21 cellular contexts compared by ENCODE assay signal in the genomic region with DNA sequence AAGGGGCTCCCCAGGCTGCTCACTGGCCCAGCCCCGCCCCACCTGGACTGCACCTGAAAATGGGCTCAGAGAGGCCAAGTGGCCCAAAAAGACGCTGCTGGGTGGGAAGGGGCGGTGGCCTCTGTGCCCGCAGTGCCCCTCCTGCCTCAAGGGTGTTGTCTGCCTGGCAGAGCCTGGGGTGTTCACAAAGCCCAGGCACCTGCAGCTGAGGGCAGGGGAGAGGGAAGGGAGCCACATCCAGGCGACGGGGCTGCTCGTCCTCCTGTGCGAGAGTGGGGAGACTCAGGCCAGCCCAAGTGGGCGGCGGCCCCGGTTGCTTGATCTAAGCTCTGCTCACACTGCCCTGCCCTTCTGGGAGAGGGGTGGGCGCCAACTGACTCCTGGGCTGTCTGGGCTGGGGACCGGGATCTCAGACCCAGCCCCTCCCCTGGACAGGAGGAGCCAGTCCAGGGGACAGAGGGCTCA. TPM values are rescaled to one million over a fixed set of nuclear protein-coding genes. Genes with fewer than 3 reads are reported as not detected.
DNase-seq lines count a peak whose midpoint lies in the region; ATAC-seq, FAIRE-seq and TF ChIP-seq lines count a peak whose summit lies in the region.
"Had no signal": no experiment of that assay in that cellular context is flagged by ENCODE, and none has a peak within 500 bp of the region (broad histone marks: within the 10 kb centered on the region; RNA-seq: fewer than 3 reads in every experiment).

No MANE protein-coding gene starts in this region.

- POLR2A ChIA-PET in K562 (lab: Yijun Ruan, JAX), result no interaction called here

- H3K4me1 ChIP-seq in GM23338 (ENCODE audit: insufficient read depth) (no peaks in the 10 kb centered on the region), K562 (replicated peaks in 1 of 2; ENCODE audit: control insufficient read depth in 2 of 2, insufficient read depth in 2 of 2, low read length in 2 of 2) (peaks cover 2 to 73% of the 10 kb centered on the region in 2 experiments; a peak in 4 of 5 replicates)

- H3K27me3 Mint-ChIP-seq in GM23338 (ENCODE audit: insufficient read depth, low read depth, poor library complexity) (peaks cover 15% of the 10 kb centered on the region), mesothelial cell of epicardium (ENCODE audit: low read depth) (no peaks in the 10 kb centered on the region)
- H3K27me3 Mint-ChIP-seq in activated T-helper 1 cell treated with anti-CD3 and anti-CD28 coated beads, Interleukin-12 subunit alpha, Interleukin-12 subunit beta, Interleukin-2, Interleukin-4 antibody, amounts not matched to agents 30 ng/mL and 10 ng/mL and 1 ng/mL, durations not matched to agents 14 hours and 24 hours and 36 hours (ENCODE audit: insufficient read depth), result peaks cover 4% of the 10 kb centered on the region

- TF ChIP-seq EP300 in K562 (IDR thresholded peaks at IDR 0.05; ENCODE audit: low read length), result no peak

- H3K79me2 ChIP-seq in GM23338 (replicated peaks; ENCODE audit: insufficient read depth), result no peaks in the 10 kb centered on the region
- no peaks in the 10 kb centered on the region for H3K79me2 ChIP-seq in K562 (ENCODE audit: control insufficient read depth, insufficient read depth, low read length)

- CTCF ChIA-PET in K562 (lab: Yijun Ruan, JAX; ENCODE audit: low intra/inter-chr PET ratio), result no interaction called here

- no peak for TF ChIP-seq POLR2A in K562 (conservative IDR thresholded peaks at IDR 0.05)
- no peak for TF ChIP-seq POLR2A in GM18505 (IDR thresholded peaks at IDR 0.05; ENCODE audit: borderline replicate concordance, extremely low read depth, insufficient read depth, insufficient read length)

- H3K27ac Mint-ChIP-seq in GM23338, result no peak overlapping the region
- peak overlapping the region; percentile 43 for H3K27ac Mint-ChIP-seq in mesothelial cell of epicardium
- H3K27ac Mint-ChIP-seq in activated T-helper 1 cell treated with anti-CD3 and anti-CD28 coated beads, Interleukin-12 subunit alpha, Interleukin-12 subunit beta, Interleukin-2, Interleukin-4 antibody, amounts not matched to agents 30 ng/mL and 10 ng/mL and 1 ng/mL, durations not matched to agents 14 hours and 24 hours and 36 hours, result no peak overlapping the region
- H3K27ac Mint-ChIP-seq: CD4-positive, alpha-beta memory T cell; HFFc6 had no signal

- DNase-seq in GM23338 (ENCODE audit: low spot score) (no peak), K562 (ENCODE audit: extremely low read depth in 1 of 4, low spot score in 3 of 4) (no peak), mesothelial cell of epicardium (ENCODE audit: low spot score in 2 of 2, unreplicated experiment in 2 of 2) (no peak)
- DNase-seq in activated T-helper 1 cell treated with anti-CD3 and anti-CD28 coated beads, Interleukin-12 subunit alpha, Interleukin-12 subunit beta, Interleukin-2, Interleukin-4 antibody, amounts not matched to agents 30 ng/mL and 10 ng/mL and 1 ng/mL, durations not matched to agents 14 hours and 24 hours and 36 hours (ENCODE audit: low spot score), result no peak
- DNase-seq: ACHN; CD4-positive, alpha-beta memory T cell; DMS79 treated with DMSO at 0.1 percent for 48 hours; GDM1; GM23248; HFFc6; MG63; NCI-H1092 treated with DMSO at 0.1 percent for 48 hours; NCI-H1694 treated with DMSO at 0.1 percent for 48 hours; NCI-H748 treated with DMSO at 0.1 percent for 48 hours; PC-3 had no signal

- no peaks in the 10 kb centered on the region for H3K27me3 ChIP-seq in GM23338 (ENCODE audit: insufficient read depth)
- peaks cover 0 to 6% of the 10 kb centered on the region in 2 experiments; a peak in 1 of 5 replicates for H3K27me3 ChIP-seq in K562 (ENCODE audit: control insufficient read depth in 2 of 2, insufficient read depth in 2 of 2, low read length in 2 of 2)
- H3K27me3 ChIP-seq: MG63 had no signal

- no peaks in the 10 kb centered on the region for H3K9me1 ChIP-seq in K562 (ENCODE audit: control insufficient read depth, insufficient read depth, low read length)

- H3K9me3 Mint-ChIP-seq in GM23338 (no peaks in the 10 kb centered on the region; the same call in 2 of the 3 replicates), mesothelial cell of epicardium (no peaks in the 10 kb centered on the region)
- H3K9me3 Mint-ChIP-seq in activated T-helper 1 cell treated with anti-CD3 and anti-CD28 coated beads, Interleukin-12 subunit alpha, Interleukin-12 subunit beta, Interleukin-2, Interleukin-4 antibody, amounts not matched to agents 30 ng/mL and 10 ng/mL and 1 ng/mL, durations not matched to agents 14 hours and 24 hours and 36 hours, result no peaks in the 10 kb centered on the region
- H3K9me3 Mint-ChIP-seq: HFFc6 had no signal

- TF ChIP-seq CTCF in GM23338 (conservative IDR thresholded peaks at IDR 0.05; ENCODE audit: low read depth in 2 of 2) (no peak), K562 (IDR thresholded peaks at IDR 0.05 in 2 of 3, conservative IDR thresholded peaks at IDR 0.05 in 1 of 3; ENCODE audit: insufficient read depth in 2 of 3, low read depth in 1 of 3, low read length in 3 of 3) (no peak), mesothelial cell of epicardium (IDR thresholded peaks at IDR 0.05; ENCODE audit: unreplicated experiment) (no peak)

- no peaks in the 10 kb centered on the region for H3K36me3 Mint-ChIP-seq in GM23338 (ENCODE audit: low read depth)
- no peaks in the 10 kb centered on the region for H3K36me3 Mint-ChIP-seq in mesothelial cell of epicardium
- no peaks in the 10 kb centered on the region for H3K36me3 Mint-ChIP-seq in activated T-helper 1 cell treated with anti-CD3 and anti-CD28 coated beads, Interleukin-12 subunit alpha, Interleukin-12 subunit beta, Interleukin-2, Interleukin-4 antibody, amounts not matched to agents 30 ng/mL and 10 ng/mL and 1 ng/mL, durations not matched to agents 14 hours and 24 hours and 36 hours (ENCODE audit: low read depth)
- H3K36me3 Mint-ChIP-seq: CD4-positive, alpha-beta memory T cell had no signal

- H3K9me2 ChIP-seq in GM23338 (ENCODE audit: insufficient read depth), result no peaks in the 10 kb centered on the region

- no peak overlapping the region for H3K27ac ChIP-seq in GM23338 (ENCODE audit: low read depth)
- H3K27ac ChIP-seq in K562 (ENCODE audit: extremely low read depth, low read depth, low read length), result no peak overlapping the region
- H3K27ac ChIP-seq: GM23248, HL-60, KMS-11, SK-N-MC had no signal

- H3K9me3 ChIP-seq in K562 (replicated peaks; ENCODE audit: control insufficient read depth, insufficient read depth, low read depth, low read length), result no peaks in the 10 kb centered on the region
- H3K9me3 ChIP-seq: MG63 had no signal

- no peak for FAIRE-seq in K562 (lab: Jason Lieb, UNC)
- FAIRE-seq: D721Med, GM12892 had no signal

- H3K36me3 ChIP-seq in GM23338 (ENCODE audit: insufficient read depth) (no peaks in the 10 kb centered on the region), K562 (ENCODE audit: control insufficient read depth, insufficient read depth, low read length) (no peaks in the 10 kb centered on the region)
- H3K36me3 ChIP-seq: MG63 had no signal

- no peaks in the 10 kb centered on the region for H3F3A ChIP-seq in GM23338 (replicated peaks; ENCODE audit: low read depth)

- H3K4me3 Mint-ChIP-seq in GM23338 (no peak overlapping the region), mesothelial cell of epicardium (no peak overlapping the region)
- no peak overlapping the region for H3K4me3 Mint-ChIP-seq in activated T-helper 1 cell treated with anti-CD3 and anti-CD28 coated beads, Interleukin-12 subunit alpha, Interleukin-12 subunit beta, Interleukin-2, Interleukin-4 antibody, amounts not matched to agents 30 ng/mL and 10 ng/mL and 1 ng/mL, durations not matched to agents 14 hours and 24 hours and 36 hours
- H3K4me3 Mint-ChIP-seq: CD4-positive, alpha-beta memory T cell; HFFc6 had no signal

- ATAC-seq in GM23338 (peak; percentile 26), K562 (peak; percentile 17; the same call in 1 of the 3 replicates), GM18505 (IDR thresholded peaks at IDR 0.05; ENCODE audit: unreplicated experiment) (no peak)
- ATAC-seq: PC-3 had no signal

- WGBS in K562 (ENCODE audit: insufficient coverage, low coverage, missing lambda C conversion rate), result 17% methylated on average over 9 of the region's 13 CpGs

- TF ChIP-seq RAD21 in K562 (CRISPR knock-in tag; conservative IDR thresholded peaks at IDR 0.05 in 1 of 2, IDR thresholded peaks at IDR 0.05 in 1 of 2), result no peak

- no TSS peak for BruUV-seq in K562 (replicated peaks; lab: Mats Ljungman, UMichigan)

- peak overlapping the region in 1 of 2 experiments; percentile 45; a peak in 1 of 4 replicates for H3K9ac ChIP-seq in K562 (ENCODE audit: insufficient read depth in 1 of 2, low read depth in 2 of 2, low read length in 2 of 2)
- H3K9ac ChIP-seq: GM23248, KMS-11 had no signal

- H3K4me1 Mint-ChIP-seq in GM23338, result no peaks in the 10 kb centered on the region; the same call in 1 of the 3 replicates
- peaks cover 20% of the 10 kb centered on the region for H3K4me1 Mint-ChIP-seq in mesothelial cell of epicardium
- no peaks in the 10 kb centered on the region for H3K4me1 Mint-ChIP-seq in activated T-helper 1 cell treated with anti-CD3 and anti-CD28 coated beads, Interleukin-12 subunit alpha, Interleukin-12 subunit beta, Interleukin-2, Interleukin-4 antibody, amounts not matched to agents 30 ng/mL and 10 ng/mL and 1 ng/mL, durations not matched to agents 14 hours and 24 hours and 36 hours (ENCODE audit: low read depth)
- H3K4me1 Mint-ChIP-seq: CD4-positive, alpha-beta memory T cell had no signal

- no peak overlapping the region for H3K4me2 ChIP-seq in GM23338
- H3K4me2 ChIP-seq in K562 (ENCODE audit: insufficient read depth, low read length), result no peak overlapping the region
- H3K4me2 ChIP-seq: KMS-11 had no signal

- H2AFZ ChIP-seq in GM23338, result no peak overlapping the region
- H2AFZ ChIP-seq in K562 (ENCODE audit: low read depth, low read length), result no peak overlapping the region
- H2AFZ ChIP-seq: GM23248 had no signal

- H4K20me1 ChIP-seq in GM23338 (replicated peaks; ENCODE audit: insufficient read depth) (no peaks in the 10 kb centered on the region), K562 (replicated peaks; ENCODE audit: control insufficient read depth, insufficient read depth, low read length) (0 out of 2 replicates have a peak, but pooled peaks cover 3% of the 10 kb centered on the region)

- no peak overlapping the region for H3K4me3 ChIP-seq in GM23338
- H3K4me3 ChIP-seq in K562, result no peak overlapping the region
- H3K4me3 ChIP-seq: GM23248, MG63, SK-N-MC had no signal

- in situ Hi-C loops in K562 (cut with MboI), result no loop called here

- intact Hi-C loops in K562 (cut with micrococcal nuclease), result no loop called here
- intact Hi-C loops in activated T-helper 1 cell treated with anti-CD3 and anti-CD28 coated beads, Interleukin-12 subunit alpha, Interleukin-12 subunit beta, Interleukin-2, Interleukin-4 antibody, amounts not matched to agents 30 ng/mL and 10 ng/mL and 1 ng/mL, durations not matched to agents 14 hours and 24 hours and 36 hours (cut with micrococcal nuclease), result no loop called here

RNA-seq across cellular contexts. Expression of a gene that starts 1.5 kb away (rescaled TPM):
- 0.10 TPM in 1 of 2 replicates, not detected in the other for total RNA-seq in GM23338 (2014; rRNA removed; shearing (Covaris generic))
- polyA plus RNA-seq in GM23338 (2016; fragmentation: Nextera tagmentation; extraction: Ambion mirVana) (not detected in 2 replicates), K562 (2011; rRNA removed) (not detected in 2 replicates), K562 (2014; fragmentation: Illumina TruSeq; extraction: Trizol) (not detected in 2 replicates), K562 (2014; fragmentation: Nextera tagmentation; extraction: Ambion mirVana) (not detected), K562 (2014; rRNA removed) (not detected in 2 replicates)
- not detected in 2 replicates for total RNA-seq in K562 (2011; cell fraction: chromatin; rRNA removed; ENCODE audit: low replicate concordance)
- not detected in 2 replicates for total RNA-seq in K562 (2011; cell fraction: nucleolus; rRNA removed)
- not detected in 2 replicates for total RNA-seq in K562 (2011; cell fraction: nucleoplasm; rRNA removed)
- total RNA-seq in K562 (2014; rRNA removed) (not detected in 2 replicates), K562 (2014; rRNA removed; fragmentation: Illumina TruSeq; extraction: Trizol) (not detected in 2 replicates), K562 (2015; rRNA removed; fragmentation: Illumina TruSeq; extraction: Trizol) (not detected in 2 replicates), K562 (2021) (0.22 TPM in 1 of 2 replicates, not detected in the other), mesothelial cell of epicardium (5.0 to 5.8 TPM (median 5.7 TPM) in 3 replicates)
- polyA plus RNA-seq in K562 (2011; cell fraction: cytosol; rRNA removed), result not detected in 2 replicates
- polyA plus RNA-seq in K562 (2011; cell fraction: nucleus; rRNA removed), result not detected in 2 replicates
- polyA plus RNA-seq in K562 (2012), result not detected in 2 replicates
- polyA minus RNA-seq in K562 (2011; rRNA and poly(A)+ RNA removed), result not detected in 2 replicates
- 0.86 and 3.8 TPM in 2 replicates for polyA minus RNA-seq in K562 (2011; cell fraction: cytosol; rRNA and poly(A)+ RNA removed)
- 0.22 and 0.40 TPM in 2 replicates for polyA minus RNA-seq in K562 (2011; cell fraction: nucleus; rRNA and poly(A)+ RNA removed)
- not detected in 2 replicates for total RNA-seq in activated T-helper 1 cell treated with anti-CD3 and anti-CD28 coated beads, Interleukin-12 subunit alpha, Interleukin-12 subunit beta, Interleukin-2, Interleukin-4 antibody, amounts not matched to agents 30 ng/mL and 10 ng/mL and 1 ng/mL, durations not matched to agents 14 hours and 24 hours and 36 hours
- total RNA-seq: CD4-positive, alpha-beta memory T cell; GM23248 had no signal
- polyA plus RNA-seq: CD4-positive, alpha-beta memory T cell; GM23248 had no signal

RNA-seq across cellular contexts. Expression of a gene that starts 21.3 kb away (rescaled TPM):
- total RNA-seq in GM23338 (2014; rRNA removed; shearing (Covaris generic)), result 19.2 and 42.3 TPM in 2 replicates
- 13.0 and 15.4 TPM in 2 replicates for polyA plus RNA-seq in GM23338 (2016; fragmentation: Nextera tagmentation; extraction: Ambion mirVana)
- total RNA-seq in K562 (2011; cell fraction: chromatin; rRNA removed; ENCODE audit: low replicate concordance), result 110 and 324 TPM in 2 replicates
- total RNA-seq in K562 (2011; cell fraction: nucleolus; rRNA removed), result 238 and 279 TPM in 2 replicates
- total RNA-seq in K562 (2011; cell fraction: nucleoplasm; rRNA removed), result 145 and 170 TPM in 2 replicates
- total RNA-seq in K562 (2014; rRNA removed), result 35.6 and 48.2 TPM in 2 replicates
- total RNA-seq in K562 (2014; rRNA removed; fragmentation: Illumina TruSeq; extraction: Trizol), result 7.3 and 7.9 TPM in 2 replicates
- total RNA-seq in K562 (2015; rRNA removed; fragmentation: Illumina TruSeq; extraction: Trizol), result 18.6 and 20.5 TPM in 2 replicates
- 30.7 and 30.9 TPM in 2 replicates for total RNA-seq in K562 (2021)
- 18.5 and 30.5 TPM in 2 replicates for polyA plus RNA-seq in K562 (2011; rRNA removed)
- polyA plus RNA-seq in K562 (2011; cell fraction: cytosol; rRNA removed), result 24.1 and 25.8 TPM in 2 replicates
- polyA plus RNA-seq in K562 (2011; cell fraction: nucleus; rRNA removed), result 101 and 104 TPM in 2 replicates
- 22.4 and 34.2 TPM in 2 replicates for polyA plus RNA-seq in K562 (2012)
- 17.1 and 18.7 TPM in 2 replicates for polyA plus RNA-seq in K562 (2014; fragmentation: Illumina TruSeq; extraction: Trizol)
- 1 to 10 TPM; 2.2 to 2.4 TPM for polyA plus RNA-seq in K562 (2014; fragmentation: Nextera tagmentation; extraction: Ambion mirVana)
- 31.0 and 38.2 TPM in 2 replicates for polyA plus RNA-seq in K562 (2014; rRNA removed)
- polyA minus RNA-seq in K562 (2011; rRNA and poly(A)+ RNA removed), result 13.5 and 15.4 TPM in 2 replicates
- 9.9 and 14.8 TPM in 2 replicates for polyA minus RNA-seq in K562 (2011; cell fraction: cytosol; rRNA and poly(A)+ RNA removed)
- 52.0 and 78.0 TPM in 2 replicates for polyA minus RNA-seq in K562 (2011; cell fraction: nucleus; rRNA and poly(A)+ RNA removed)
- 39.9 to 46.0 TPM (median 45.1 TPM) in 3 replicates for total RNA-seq in mesothelial cell of epicardium
- total RNA-seq in activated T-helper 1 cell treated with anti-CD3 and anti-CD28 coated beads, Interleukin-12 subunit alpha, Interleukin-12 subunit beta, Interleukin-2, Interleukin-4 antibody, amounts not matched to agents 30 ng/mL and 10 ng/mL and 1 ng/mL, durations not matched to agents 14 hours and 24 hours and 36 hours, result 41.0 and 43.1 TPM in 2 replicates

RNA-seq across cellular contexts. Expression of a gene that starts 26.1 kb away (rescaled TPM):
- 41.9 and 79.5 TPM in 2 replicates for total RNA-seq in GM23338 (2014; rRNA removed; shearing (Covaris generic))
- polyA plus RNA-seq in GM23338 (2016; fragmentation: Nextera tagmentation; extraction: Ambion mirVana) (19.1 and 20.7 TPM in 2 replicates), K562 (2011; rRNA removed) (12.0 and 17.7 TPM in 2 replicates), K562 (2014; fragmentation: Illumina TruSeq; extraction: Trizol) (7.0 and 30.1 TPM in 2 replicates), K562 (2014; fragmentation: Nextera tagmentation; extraction: Ambion mirVana) (under 1 TPM; 0.45 to 0.98 TPM), K562 (2014; rRNA removed) (56.6 and 66.9 TPM in 2 replicates)
- 10.9 and 59.9 TPM in 2 replicates for total RNA-seq in K562 (2011; cell fraction: chromatin; rRNA removed; ENCODE audit: low replicate concordance)
- total RNA-seq in K562 (2011; cell fraction: nucleolus; rRNA removed), result 59.0 and 69.6 TPM in 2 replicates
- total RNA-seq in K562 (2011; cell fraction: nucleoplasm; rRNA removed), result 21.1 and 25.7 TPM in 2 replicates
- total RNA-seq in K562 (2014; rRNA removed) (50.7 and 67.3 TPM in 2 replicates), K562 (2014; rRNA removed; fragmentation: Illumina TruSeq; extraction: Trizol) (1.7 and 3.3 TPM in 2 replicates), K562 (2015; rRNA removed; fragmentation: Illumina TruSeq; extraction: Trizol) (22.7 and 27.2 TPM in 2 replicates), K562 (2021) (55.2 and 55.9 TPM in 2 replicates), mesothelial cell of epicardium (21.5 to 23.0 TPM (median 21.9 TPM) in 3 replicates)
- 26.1 and 86.4 TPM in 2 replicates for polyA plus RNA-seq in K562 (2011; cell fraction: cytosol; rRNA removed)
- 56.1 and 93.4 TPM in 2 replicates for polyA plus RNA-seq in K562 (2011; cell fraction: nucleus; rRNA removed)
- 24.6 and 30.5 TPM in 2 replicates for polyA plus RNA-seq in K562 (2012)
- polyA minus RNA-seq in K562 (2011; rRNA and poly(A)+ RNA removed), result 3.8 and 4.8 TPM in 2 replicates
- 18.6 and 19.8 TPM in 2 replicates for polyA minus RNA-seq in K562 (2011; cell fraction: cytosol; rRNA and poly(A)+ RNA removed)
- 30.8 and 34.1 TPM in 2 replicates for polyA minus RNA-seq in K562 (2011; cell fraction: nucleus; rRNA and poly(A)+ RNA removed)
- total RNA-seq in activated T-helper 1 cell treated with anti-CD3 and anti-CD28 coated beads, Interleukin-12 subunit alpha, Interleukin-12 subunit beta, Interleukin-2, Interleukin-4 antibody, amounts not matched to agents 30 ng/mL and 10 ng/mL and 1 ng/mL, durations not matched to agents 14 hours and 24 hours and 36 hours, result 49.4 and 49.9 TPM in 2 replicates

RNA-seq across cellular contexts. Expression of a gene that starts 26.3 kb away (rescaled TPM):
- 108 and 129 TPM in 2 replicates for total RNA-seq in GM23338 (2014; rRNA removed; shearing (Covaris generic))
- polyA plus RNA-seq in GM23338 (2016; fragmentation: Nextera tagmentation; extraction: Ambion mirVana), result 61.3 and 69.2 TPM in 2 replicates
- total RNA-seq in K562 (2011; cell fraction: chromatin; rRNA removed; ENCODE audit: low replicate concordance), result 53.1 and 261 TPM in 2 replicates
- total RNA-seq in K562 (2011; cell fraction: nucleolus; rRNA removed), result 207 and 214 TPM in 2 replicates
- total RNA-seq in K562 (2011; cell fraction: nucleoplasm; rRNA removed), result 88.6 and 90.7 TPM in 2 replicates
- total RNA-seq in K562 (2014; rRNA removed), result 57.2 and 70.7 TPM in 2 replicates
- total RNA-seq in K562 (2014; rRNA removed; fragmentation: Illumina TruSeq; extraction: Trizol), result 2.7 and 4.4 TPM in 2 replicates
- total RNA-seq in K562 (2015; rRNA removed; fragmentation: Illumina TruSeq; extraction: Trizol), result 21.1 and 22.1 TPM in 2 replicates
- total RNA-seq in K562 (2021), result 121 and 123 TPM in 2 replicates
- polyA plus RNA-seq in K562 (2011; rRNA removed), result 17.0 and 32.6 TPM in 2 replicates
- polyA plus RNA-seq in K562 (2011; cell fraction: cytosol; rRNA removed), result 23.3 and 65.2 TPM in 2 replicates
- 379 and 556 TPM in 2 replicates for polyA plus RNA-seq in K562 (2011; cell fraction: nucleus; rRNA removed)
- 65.7 and 81.8 TPM in 2 replicates for polyA plus RNA-seq in K562 (2012)
- 5.1 and 23.0 TPM in 2 replicates for polyA plus RNA-seq in K562 (2014; fragmentation: Illumina TruSeq; extraction: Trizol)
- 1 to 10 TPM; 2.5 to 2.7 TPM for polyA plus RNA-seq in K562 (2014; fragmentation: Nextera tagmentation; extraction: Ambion mirVana)
- polyA plus RNA-seq in K562 (2014; rRNA removed), result 91.5 and 93.4 TPM in 2 replicates
- polyA minus RNA-seq in K562 (2011; rRNA and poly(A)+ RNA removed), result 2.7 and 4.0 TPM in 2 replicates
- 8.6 and 13.5 TPM in 2 replicates for polyA minus RNA-seq in K562 (2011; cell fraction: cytosol; rRNA and poly(A)+ RNA removed)
- 59.3 and 59.4 TPM in 2 replicates for polyA minus RNA-seq in K562 (2011; cell fraction: nucleus; rRNA and poly(A)+ RNA removed)
- 85.6 to 89.2 TPM (median 87.5 TPM) in 3 replicates for total RNA-seq in mesothelial cell of epicardium
- 142 and 154 TPM in 2 replicates for total RNA-seq in activated T-helper 1 cell treated with anti-CD3 and anti-CD28 coated beads, Interleukin-12 subunit alpha, Interleukin-12 subunit beta, Interleukin-2, Interleukin-4 antibody, amounts not matched to agents 30 ng/mL and 10 ng/mL and 1 ng/mL, durations not matched to agents 14 hours and 24 hours and 36 hours

RNA-seq across cellular contexts. Expression of a gene that starts 35.2 kb away (rescaled TPM):
- 19.1 and 21.6 TPM in 2 replicates for total RNA-seq in GM23338 (2014; rRNA removed; shearing (Covaris generic))
- polyA plus RNA-seq in GM23338 (2016; fragmentation: Nextera tagmentation; extraction: Ambion mirVana) (35.3 and 45.2 TPM in 2 replicates), K562 (2011; rRNA removed) (27.0 and 41.6 TPM in 2 replicates), K562 (2014; fragmentation: Illumina TruSeq; extraction: Trizol) (7.2 and 13.6 TPM in 2 replicates), K562 (2014; fragmentation: Nextera tagmentation; extraction: Ambion mirVana) (under 1 TPM; 0.31 to 0.48 TPM), K562 (2014; rRNA removed) (69.8 and 83.4 TPM in 2 replicates)
- 38.5 and 167 TPM in 2 replicates for total RNA-seq in K562 (2011; cell fraction: chromatin; rRNA removed; ENCODE audit: low replicate concordance)
- total RNA-seq in K562 (2011; cell fraction: nucleolus; rRNA removed), result 219 TPM in 2 replicates
- 62.9 and 89.5 TPM in 2 replicates for total RNA-seq in K562 (2011; cell fraction: nucleoplasm; rRNA removed)
- total RNA-seq in K562 (2014; rRNA removed) (58.2 and 59.0 TPM in 2 replicates), K562 (2014; rRNA removed; fragmentation: Illumina TruSeq; extraction: Trizol) (3.2 and 8.2 TPM in 2 replicates), K562 (2015; rRNA removed; fragmentation: Illumina TruSeq; extraction: Trizol) (20.7 and 22.1 TPM in 2 replicates), K562 (2021) (71.7 and 83.2 TPM in 2 replicates), mesothelial cell of epicardium (6.4 to 8.6 TPM (median 7.4 TPM) in 3 replicates)
- 47.2 and 104 TPM in 2 replicates for polyA plus RNA-seq in K562 (2011; cell fraction: cytosol; rRNA removed)
- polyA plus RNA-seq in K562 (2011; cell fraction: nucleus; rRNA removed), result 438 and 737 TPM in 2 replicates
- polyA plus RNA-seq in K562 (2012), result 30.6 and 41.2 TPM in 2 replicates
- polyA minus RNA-seq in K562 (2011; rRNA and poly(A)+ RNA removed), result 1.2 and 3.7 TPM in 2 replicates
- 12.6 and 13.3 TPM in 2 replicates for polyA minus RNA-seq in K562 (2011; cell fraction: cytosol; rRNA and poly(A)+ RNA removed)
- polyA minus RNA-seq in K562 (2011; cell fraction: nucleus; rRNA and poly(A)+ RNA removed), result 37.4 and 41.3 TPM in 2 replicates
- 15.8 and 19.1 TPM in 2 replicates for total RNA-seq in activated T-helper 1 cell treated with anti-CD3 and anti-CD28 coated beads, Interleukin-12 subunit alpha, Interleukin-12 subunit beta, Interleukin-2, Interleukin-4 antibody, amounts not matched to agents 30 ng/mL and 10 ng/mL and 1 ng/mL, durations not matched to agents 14 hours and 24 hours and 36 hours
